ENCODE assay signal across 21 cellular contexts in genomic region chr15:90435652-90436337, GRCh38. TPM values are rescaled to one million over a fixed set of nuclear protein-coding genes. Genes with fewer than 3 reads are reported as not detected.
DNase-seq lines count a peak whose midpoint lies in the region; ATAC-seq and TF ChIP-seq lines count a peak whose summit lies in the region.
"Had no signal": no experiment of that assay in that cellular context is flagged by ENCODE, and none has a peak within 500 bp of the region (broad histone marks: within the 10 kb centered on the region; RNA-seq: fewer than 3 reads in every experiment).

No MANE protein-coding gene starts in this region.

- H3K4me1 Mint-ChIP-seq in CD14-positive monocyte: peaks cover 11% of the 10 kb centered on the region

- peaks cover 72 to 73% of the 10 kb centered on the region in 2 donors for H3K36me3 Mint-ChIP-seq in CD14-positive monocyte

- H3K27me3 Mint-ChIP-seq in CD14-positive monocyte (ENCODE audit: low read depth in 3 of 3): peaks cover 0 to 3% (median 0%) of the 10 kb centered on the region in 3 donors
- H3K27me3 Mint-ChIP-seq: naive thymus-derived CD4-positive, alpha-beta T cell; progenitor cell of endocrine pancreas; stimulated activated naive CD8-positive, alpha-beta T cell treated with anti-CD3 and anti-CD28 coated beads, Interleukin-15, Interleukin-2, amounts not matched to agents 100 ng/mL and 50 ng/mL, for 24 hours had no signal

- POLR2A ChIA-PET in HEK293 (lab: Yijun Ruan, JAX): interaction anchor here (0.7 kb wide), 1 partner anchor 9 kb away, joined by 6 read pairs; no protein-coding TSS in a partner anchor

- H3K4me3 Mint-ChIP-seq in CD14-positive monocyte: no peak overlapping the region
- H3K4me3 Mint-ChIP-seq: activated naive CD4-positive, alpha-beta T cell treated with anti-CD3 and anti-CD28 coated beads for 36 hours; stimulated activated naive CD8-positive, alpha-beta T cell treated with anti-CD3 and anti-CD28 coated beads, Interleukin-15, Interleukin-2, amounts not matched to agents 100 ng/mL and 50 ng/mL, for 24 hours had no signal

- no peak for TF ChIP-seq CTCF in CD14-positive monocyte (IDR thresholded peaks at IDR 0.05)
- no peak for TF ChIP-seq CTCF in HEK293 (tag by site-specific recombination; IDR thresholded peaks at IDR 0.05)
- no peak for TF ChIP-seq CTCF in colonic mucosa (IDR thresholded peaks at IDR 0.05)
- no peak for TF ChIP-seq CTCF in mucosa of descending colon (IDR thresholded peaks at IDR 0.05)

- H3K4me1 ChIP-seq in HEK293 (ENCODE audit: control insufficient read depth, insufficient read depth, low read length) (peaks cover 11% of the 10 kb centered on the region), colonic mucosa (no peaks in the 10 kb centered on the region), mucosa of descending colon (ENCODE audit: low read depth) (peaks cover 18% of the 10 kb centered on the region)

- intact Hi-C loops in CD14-positive monocyte (cut with micrococcal nuclease) (no loop called here), colonic mucosa (cut with DNase I) (no loop called here), mucosa of descending colon (cut with DNase I, micrococcal nuclease) (no loop called here)

- H3K36me3 ChIP-seq in HEK293 (ENCODE audit: control insufficient read depth in 2 of 2, insufficient read depth in 1 of 2, low read length in 2 of 2) (peaks cover 0 to 14% of the 10 kb centered on the region in 2 experiments; a peak in 2 of 3 replicates), colonic mucosa (no peaks in the 10 kb centered on the region), mucosa of descending colon (ENCODE audit: low read depth) (peaks cover 5% of the 10 kb centered on the region)

- ATAC-seq in mucosa of descending colon (peak; percentile 58), HG02885 (IDR thresholded peaks at IDR 0.05; ENCODE audit: poor library complexity, unreplicated experiment) (no peak), HG03520 (IDR thresholded peaks at IDR 0.05; ENCODE audit: unreplicated experiment) (no peak)
- ATAC-seq: naive thymus-derived CD4-positive, alpha-beta T cell had no signal

- peak overlapping the region in 4 of 7 donors; percentile 43 to 74 (median 53) for H3K27ac Mint-ChIP-seq in CD14-positive monocyte
- H3K27ac Mint-ChIP-seq: activated naive CD4-positive, alpha-beta T cell treated with anti-CD3 and anti-CD28 coated beads for 36 hours; stimulated activated naive CD8-positive, alpha-beta T cell treated with anti-CD3 and anti-CD28 coated beads, Interleukin-15, Interleukin-2, amounts not matched to agents 100 ng/mL and 50 ng/mL, for 24 hours had no signal

- peaks cover 0 to 3% (median 0%) of the 10 kb centered on the region in 7 donors for H3K9me3 Mint-ChIP-seq in CD14-positive monocyte
- H3K9me3 Mint-ChIP-seq: activated naive CD4-positive, alpha-beta T cell treated with anti-CD3 and anti-CD28 coated beads for 36 hours; naive thymus-derived CD4-positive, alpha-beta T cell; stimulated activated naive CD8-positive, alpha-beta T cell treated with anti-CD3 and anti-CD28 coated beads, Interleukin-15, Interleukin-2, amounts not matched to agents 100 ng/mL and 50 ng/mL, for 24 hours had no signal

- H3K9ac ChIP-seq in colonic mucosa (ENCODE audit: low read depth in 2 of 2, low read length in 2 of 2): no peak overlapping the region

- H3K27ac ChIP-seq in HEK293 (ENCODE audit: extremely low read depth, low read depth, low read length) (peak overlapping the region; percentile 7; the same call in 1 of the 2 replicates), colonic mucosa (peak overlapping the region; percentile 24)

- CTCF ChIA-PET in HEK293 (lab: Yijun Ruan, JAX): interaction anchor here (0.9 to 1.2 kb wide), 2 partner anchors 34 to 116 kb away, joined by 3 to 7 read pairs; no protein-coding TSS in a partner anchor

- DNase-seq in CD14-positive monocyte (ENCODE audit: low spot score) (no peak), colonic mucosa (no peak), mucosa of descending colon (no peak), midbrain (lab: John Stamatoyannopoulos, UW) (no peak), NCI-H526 (lab: John Stamatoyannopoulos, UW) (no peak)
- DNase-seq: activated naive CD4-positive, alpha-beta T cell treated with anti-CD3 and anti-CD28 coated beads for 36 hours; DMS79 treated with DMSO at 0.1 percent for 48 hours; GOT3; KG1; MV-4-11; naive thymus-derived CD4-positive, alpha-beta T cell; NCI-H1694 treated with DMSO at 0.1 percent for 48 hours; NCI-H82; Right ventricle myocardium superior; stimulated activated CD4-positive, alpha-beta T cell treated with anti-CD3 and anti-CD28 coated beads, Interleukin-1b, Interleukin-23, amount 100 ng/mL, for 48 hours; T-helper 1 cell had no signal

- H3K27me3 ChIP-seq in colonic mucosa: no peaks in the 10 kb centered on the region

- H3K9me3 ChIP-seq in HEK293 (ENCODE audit: control insufficient read depth, insufficient read depth, low read depth, low read length) (no peaks in the 10 kb centered on the region), colonic mucosa (no peaks in the 10 kb centered on the region), mucosa of descending colon (no peaks in the 10 kb centered on the region)

- H3K4me3 ChIP-seq in HEK293 (ENCODE audit: low read depth, low read length) (no peak overlapping the region), colonic mucosa (no peak overlapping the region), mucosa of descending colon (no peak overlapping the region)

TF ChIP-seq in HEK293, 187 proteins besides CTCF, POLR2A, EP300 and RAD21:
- TF ChIP-seq ZSCAN18 (tag by site-specific recombination; IDR thresholded peaks at IDR 0.05) (no peak), KLF8 (tag by site-specific recombination; IDR thresholded peaks at IDR 0.05) (no peak)
- TF ChIP-seq, protein P1, sequence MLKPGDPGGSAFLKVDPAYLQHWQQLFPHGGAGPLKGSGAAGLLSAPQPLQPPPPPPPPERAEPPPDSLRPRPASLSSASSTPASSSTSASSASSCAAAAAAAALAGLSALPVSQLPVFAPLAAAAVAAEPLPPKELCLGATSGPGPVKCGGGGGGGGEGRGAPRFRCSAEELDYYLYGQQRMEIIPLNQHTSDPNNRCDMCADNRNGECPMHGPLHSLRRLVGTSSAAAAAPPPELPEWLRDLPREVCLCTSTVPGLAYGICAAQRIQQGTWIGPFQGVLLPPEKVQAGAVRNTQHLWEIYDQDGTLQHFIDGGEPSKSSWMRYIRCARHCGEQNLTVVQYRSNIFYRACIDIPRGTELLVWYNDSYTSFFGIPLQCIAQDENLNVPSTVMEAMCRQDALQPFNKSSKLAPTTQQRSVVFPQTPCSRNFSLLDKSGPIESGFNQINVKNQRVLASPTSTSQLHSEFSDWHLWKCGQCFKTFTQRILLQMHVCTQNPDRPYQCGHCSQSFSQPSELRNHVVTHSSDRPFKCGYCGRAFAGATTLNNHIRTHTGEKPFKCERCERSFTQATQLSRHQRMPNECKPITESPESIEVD (tag by site-specific recombination; IDR thresholded peaks at IDR 0.05): peak; percentile 57

RNA-seq across cellular contexts. Expression of gene IQGAP1, which starts 47.8 kb away (rescaled TPM):
- 100 to 1,000 TPM; 207 to 276 TPM for polyA plus RNA-seq in CD14-positive monocyte
- 100 to 1,000 TPM; 210 to 243 TPM for total RNA-seq in colonic mucosa
- 100 to 1,000 TPM; 186 to 242 (median 206) TPM for total RNA-seq in mucosa of descending colon
